Comparison of ENCODE assay signal across 1 cellular context in the genomic region with DNA sequence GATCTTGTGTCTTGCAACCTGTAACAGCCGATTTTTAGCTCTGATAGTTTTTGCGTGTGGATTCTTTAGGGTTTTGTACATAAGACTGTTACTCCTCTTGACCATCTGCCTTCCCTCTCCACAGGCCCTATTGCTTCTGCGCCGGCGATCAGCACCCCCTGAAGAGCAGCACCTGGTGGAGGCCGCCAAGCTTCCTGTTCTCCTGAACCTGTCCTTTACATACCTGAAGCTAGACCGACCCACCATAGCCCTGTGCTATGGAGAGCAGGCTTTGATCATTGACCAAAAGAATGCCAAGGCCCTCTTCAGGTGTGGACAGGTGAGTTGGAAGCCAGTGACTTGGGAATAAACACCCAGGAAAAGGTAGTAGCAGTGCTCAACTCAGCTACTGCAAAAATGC.
TF ChIP-seq lines count a peak whose summit lies in the region.

No MANE protein-coding gene starts in this region.

TF ChIP-seq in H1, 55 proteins besides CTCF, POLR2A, EP300 and RAD21:
- TF ChIP-seq TCF12 (IDR thresholded peaks at IDR 0.05; ENCODE audit: low read depth, low read length) (0 out of 2 replicates have a peak, but pooled peaks have one; percentile 29), BCL11A (IDR thresholded peaks at IDR 0.05; ENCODE audit: low read depth in 2 of 2, low read length in 2 of 2) (no peak)
